Comparison of ENCODE assay signal across 8 cellular contexts in the genomic region with DNA sequence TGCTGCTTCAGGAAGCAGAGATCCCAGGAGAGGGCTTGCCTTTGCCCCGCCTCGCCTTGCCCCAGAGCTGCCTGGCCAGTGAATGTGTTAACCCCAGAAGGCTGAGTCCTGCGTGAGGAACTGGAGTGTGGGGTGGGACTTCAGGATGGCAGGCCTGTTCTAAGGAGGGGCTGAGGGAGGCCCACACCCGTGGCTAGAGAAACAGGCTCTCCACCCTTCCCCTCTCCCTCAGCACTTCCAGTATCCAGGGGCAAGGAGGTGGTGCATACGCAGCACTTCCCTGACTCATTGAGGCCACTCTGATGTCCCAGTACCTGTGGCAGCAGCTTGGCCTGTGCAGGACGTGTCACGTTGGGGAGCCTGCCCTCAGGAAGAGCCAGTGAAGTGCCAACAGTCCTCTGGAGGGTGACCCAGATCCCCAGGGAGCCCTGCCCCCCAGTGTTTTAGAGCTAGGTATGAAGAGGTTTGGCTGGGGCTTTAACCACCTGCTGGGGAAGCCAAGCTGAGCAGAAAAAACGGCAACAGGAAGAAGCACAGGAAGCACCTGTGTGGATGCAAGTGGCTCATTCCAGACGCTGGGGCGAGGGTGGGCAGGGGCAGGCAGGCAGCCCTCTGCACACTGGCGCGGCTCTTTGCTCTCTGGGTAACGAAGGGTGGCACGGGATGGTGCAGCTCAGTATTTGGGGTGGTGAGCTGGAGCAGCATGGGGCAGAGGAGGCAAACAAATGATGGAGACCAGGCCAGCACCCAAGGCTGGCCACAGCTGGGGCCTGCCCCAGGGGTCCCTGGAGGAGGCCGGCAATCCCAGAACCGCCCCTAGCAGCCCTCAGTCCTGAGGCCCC. TPM values are rescaled to one million over a fixed set of nuclear protein-coding genes. Genes with fewer than 3 reads are reported as not detected.
DNase-seq lines count a peak whose midpoint lies in the region; ATAC-seq lines count a peak whose summit lies in the region.

No MANE protein-coding gene starts in this region.

- intact Hi-C loops in left ventricle myocardium superior (cut with micrococcal nuclease): no loop called here

- no peaks in the 10 kb centered on the region for H3K9me3 ChIP-seq in BLaER1

- H3K4me1 ChIP-seq in BLaER1: peaks cover 100% of the 10 kb centered on the region

- no peaks in the 10 kb centered on the region for H3K9me3 Mint-ChIP-seq in T-helper 2 cell treated with Interferon-gamma antibody and Interleukin-4, amounts not matched to agents 5 μg/mL and 100 μg/mL, for 36 hours

- peak overlapping the region; percentile 91 for H3K9ac ChIP-seq in BLaER1

- H3K4me1 Mint-ChIP-seq in T-helper 2 cell treated with Interferon-gamma antibody and Interleukin-4, amounts not matched to agents 5 μg/mL and 100 μg/mL, for 36 hours (ENCODE audit: low read depth): peaks cover 26% of the 10 kb centered on the region

- H3K27ac Mint-ChIP-seq in T-helper 2 cell treated with Interferon-gamma antibody and Interleukin-4, amounts not matched to agents 5 μg/mL and 100 μg/mL, for 36 hours: peak overlapping the region; percentile 88

- H3K27me3 Mint-ChIP-seq in T-helper 2 cell treated with Interferon-gamma antibody and Interleukin-4, amounts not matched to agents 5 μg/mL and 100 μg/mL, for 36 hours (ENCODE audit: low read depth): no peaks in the 10 kb centered on the region

- peaks cover 38% of the 10 kb centered on the region for H3K36me3 ChIP-seq in BLaER1

- ATAC-seq in GM21423 (IDR thresholded peaks at IDR 0.05; ENCODE audit: unreplicated experiment) (peak; percentile 44), left ventricle myocardium superior (peak; percentile 10)

- peak overlapping the region; percentile 51 for H3K4me3 Mint-ChIP-seq in T-helper 2 cell treated with Interferon-gamma antibody and Interleukin-4, amounts not matched to agents 5 μg/mL and 100 μg/mL, for 36 hours

- no peaks in the 10 kb centered on the region for H4K20me1 ChIP-seq in BLaER1

- H3K36me3 Mint-ChIP-seq in T-helper 2 cell treated with Interferon-gamma antibody and Interleukin-4, amounts not matched to agents 5 μg/mL and 100 μg/mL, for 36 hours (ENCODE audit: low read depth): no peaks in the 10 kb centered on the region

- H3K4me3 ChIP-seq in BLaER1: peak overlapping the region; percentile 57

- peak overlapping the region; percentile 100 for H3K27ac ChIP-seq in BLaER1

- no peak for DNase-seq in T-helper 2 cell treated with Interferon-gamma antibody and Interleukin-4, amounts not matched to agents 5 μg/mL and 100 μg/mL, for 36 hours (ENCODE audit: low spot score)
- DNase-seq in left ventricle myocardium superior (peak; percentile 37), NCI-H748 treated with DMSO at 0.1 percent for 48 hours (lab: John Stamatoyannopoulos, UW) (no peak), NCI-H748 (lab: John Stamatoyannopoulos, UW; ENCODE audit: unreplicated experiment) (no peak), medulla oblongata (ENCODE audit: extremely low spot score) (no peak), RKO (ENCODE audit: low spot score) (no peak)

- peak overlapping the region; percentile 96 for H3K4me2 ChIP-seq in BLaER1

- H3K27me3 ChIP-seq in BLaER1: no peaks in the 10 kb centered on the region

RNA-seq across cellular contexts. Expression of a gene that starts 14.7 kb away (rescaled TPM):
- 32.8 TPM for total RNA-seq in left ventricle myocardium superior

RNA-seq across cellular contexts. Expression of a gene that starts 19.0 kb away (rescaled TPM):
- 76.1 TPM for total RNA-seq in left ventricle myocardium superior
